In the genomic region with DNA sequence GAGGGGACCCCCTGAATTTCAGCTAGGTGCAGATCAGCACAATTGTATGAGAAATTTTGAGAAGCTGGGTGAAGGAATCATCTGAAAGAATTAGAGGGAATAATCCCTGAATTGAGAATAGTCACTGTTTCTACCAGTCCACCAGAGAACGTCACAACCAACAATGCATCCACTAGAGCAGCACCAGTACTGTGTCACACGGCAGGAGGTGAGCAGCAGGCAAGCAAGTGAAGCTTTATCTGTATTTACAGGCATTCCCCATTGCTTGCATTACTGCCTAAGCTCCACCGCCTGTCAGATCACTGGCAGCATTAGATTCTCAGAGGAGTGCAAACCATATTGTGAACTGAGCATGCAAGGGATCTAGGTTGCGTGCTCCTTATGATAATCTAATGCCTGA, we compare ENCODE assay signal across 18 cellular contexts. TPM values are rescaled to one million over a fixed set of nuclear protein-coding genes. Genes with fewer than 3 reads are reported as not detected.
DNase-seq lines count a peak whose midpoint lies in the region; ATAC-seq, FAIRE-seq and TF ChIP-seq lines count a peak whose summit lies in the region.
"Had no signal": no experiment of that assay in that cellular context is flagged by ENCODE, and none has a peak within 500 bp of the region (broad histone marks: within the 10 kb centered on the region; RNA-seq: fewer than 3 reads in every experiment).

No MANE protein-coding gene starts in this region.

- no peak overlapping the region for H3K9ac ChIP-seq in GM12878 (ENCODE audit: control insufficient read depth, insufficient read depth, low read length)
- H3K9ac ChIP-seq: BLaER1 had no signal

- no peak for TF ChIP-seq EP300 in GM12878 (IDR thresholded peaks at IDR 0.05; ENCODE audit: borderline replicate concordance in 1 of 2, control insufficient read depth in 1 of 2, low read depth in 2 of 2, low read length in 2 of 2)

- H3K4me1 ChIP-seq in GM23338 (ENCODE audit: insufficient read depth), result no peaks in the 10 kb centered on the region
- H3K4me1 ChIP-seq in GM12878 (ENCODE audit: control insufficient read depth, insufficient read depth, low read length), result no peaks in the 10 kb centered on the region
- no peaks in the 10 kb centered on the region for H3K4me1 ChIP-seq in small intestine (ENCODE audit: control insufficient read depth in 2 of 2, insufficient read depth in 1 of 2, low read depth in 1 of 2, low read length in 1 of 2)
- H3K4me1 ChIP-seq: BLaER1 had no signal

- POLR2A ChIA-PET in GM12878 (lab: Charles Lee), result no interaction called here

- CTCF ChIA-PET in GM12878 (lab: Yijun Ruan, JAX), result interaction anchor here (0.8 to 3.2 kb wide), 2 partner anchors 32 to 74 kb away, joined by 3 to 13 read pairs; no protein-coding TSS in a partner anchor

- no peak for TF ChIP-seq RAD21 in GM12878 (IDR thresholded peaks at IDR 0.05; ENCODE audit: insufficient read depth, low read depth, low read length)

- no peak for TF ChIP-seq POLR2A in GM12878 (IDR thresholded peaks at IDR 0.05; ENCODE audit: low read depth, low read length)

- H3K36me3 Mint-ChIP-seq in GM23338 (ENCODE audit: low read depth), result peaks cover 14% of the 10 kb centered on the region; the same call in 2 of the 3 replicates

- intact Hi-C loops in GM12878 (cut with micrococcal nuclease; ENCODE audit: unreplicated experiment), result no loop called here

- H4K20me1 ChIP-seq in GM23338 (replicated peaks; ENCODE audit: insufficient read depth) (no peaks in the 10 kb centered on the region; the same call in 1 of the 2 replicates), GM12878 (ENCODE audit: control insufficient read depth, insufficient read depth) (no peaks in the 10 kb centered on the region)

- RAD21 ChIA-PET in GM12878 (lab: Charles Lee; ENCODE audit: unreplicated experiment), result no interaction called here

- H3K9me3 ChIP-seq in GM12878 (replicated peaks; ENCODE audit: control insufficient read depth, insufficient read depth, low read length) (no peaks in the 10 kb centered on the region; the same call in 2 of the 3 replicates), small intestine (ENCODE audit: control insufficient read depth, low read depth) (no peaks in the 10 kb centered on the region)

- H3K9me2 ChIP-seq in GM23338 (ENCODE audit: insufficient read depth), result 0 out of 2 replicates have a peak, but pooled peaks cover 3% of the 10 kb centered on the region

- ATAC-seq in GM23338, result peak; percentile 74
- no peak for ATAC-seq in GM12878

- H3K27me3 ChIP-seq in GM23338 (ENCODE audit: insufficient read depth) (no peaks in the 10 kb centered on the region), GM12878 (replicated peaks in 1 of 2; ENCODE audit: control insufficient read depth in 2 of 2, insufficient read depth in 2 of 2, low read length in 1 of 2) (no peaks in the 10 kb centered on the region), small intestine (ENCODE audit: control insufficient read depth in 2 of 2, insufficient read depth in 2 of 2, low read length in 2 of 2) (no peaks in the 10 kb centered on the region)
- H3K27me3 ChIP-seq: BLaER1 had no signal

- no peak overlapping the region for H3K27ac Mint-ChIP-seq in GM23338
- H3K27ac Mint-ChIP-seq: CD14-positive monocyte; CD4-positive, alpha-beta memory T cell had no signal

- DNase-seq in GM23338 (ENCODE audit: low spot score) (no peak), GM12878 (ENCODE audit: low read depth, low spot score) (no peak), midbrain (lab: John Stamatoyannopoulos, UW) (peak; percentile 3), small intestine (peak; percentile 6), SW 1271 (lab: John Stamatoyannopoulos, UW) (no peak), NCI-H2107 treated with DMSO at 0.1 percent for 48 hours (lab: John Stamatoyannopoulos, UW; ENCODE audit: unreplicated experiment) (no peak)
- no peak for DNase-seq in activated CD8-positive, alpha-beta memory T cell treated with anti-CD3 and anti-CD28 coated beads, Interleukin-2, amount 50 U/mL, for 4 hours
- DNase-seq: 8988T; CD4-positive, alpha-beta memory T cell; DMS153; DMS79; GDM1; HCEC 1CT had no signal

- WGBS in GM12878 (ENCODE audit: insufficient coverage, insufficient replicate concordance, low lambda C conversion rate, missing lambda C conversion rate), result 79% methylated on average over 4 of the region's 4 CpGs
- WGBS in small intestine, 3 donors, result 90 to 94% (median 91%) methylated on average over 4 of the region's 4 CpGs

- H3K4me3 Mint-ChIP-seq in GM23338, result no peak overlapping the region
- H3K4me3 Mint-ChIP-seq: CD14-positive monocyte had no signal

- H3K27me3 Mint-ChIP-seq in GM23338 (ENCODE audit: insufficient read depth, low read depth, poor library complexity), result peaks cover 1% of the 10 kb centered on the region
- H3K27me3 Mint-ChIP-seq: CD4-positive, alpha-beta memory T cell had no signal

- BruUV-seq in GM12878 (replicated peaks; lab: Mats Ljungman, UMichigan), result no TSS peak

- H3K4me3 ChIP-seq in GM23338, result no peak overlapping the region
- H3K4me3 ChIP-seq in GM12878, result no peak overlapping the region
- H3K4me3 ChIP-seq in small intestine (ENCODE audit: low read depth in 1 of 2, low read length in 2 of 2), result no peak overlapping the region
- H3K4me3 ChIP-seq: BLaER1 had no signal

- peaks cover 11% of the 10 kb centered on the region for H3K9me3 Mint-ChIP-seq in GM23338

- no peaks in the 10 kb centered on the region for H3F3A ChIP-seq in GM23338 (replicated peaks; ENCODE audit: low read depth)

- peak; percentile 13 for FAIRE-seq in GM12878 (lab: Jason Lieb, UNC)
- FAIRE-seq in small intestine (lab: Jason Lieb, UNC), result no peak
- FAIRE-seq: GM19239 had no signal

- H3K27ac ChIP-seq in GM23338 (ENCODE audit: low read depth) (no peak overlapping the region), GM12878 (ENCODE audit: control insufficient read depth, insufficient read depth) (no peak overlapping the region), small intestine (ENCODE audit: low read depth in 1 of 2, low read length in 1 of 2) (no peak overlapping the region)
- H3K27ac ChIP-seq: BLaER1 had no signal

- H3K4me1 Mint-ChIP-seq in GM23338, result no peaks in the 10 kb centered on the region
- H3K4me1 Mint-ChIP-seq: CD14-positive monocyte had no signal

- in situ Hi-C loops in GM12878 (cut with MboI), result no loop called here

- H3K36me3 ChIP-seq in GM23338 (ENCODE audit: insufficient read depth), result no peaks in the 10 kb centered on the region
- no peaks in the 10 kb centered on the region; a peak in 1 of 4 replicates for H3K36me3 ChIP-seq in GM12878 (ENCODE audit: control insufficient read depth in 2 of 2, insufficient read depth in 2 of 2, low read length in 1 of 2)
- no peaks in the 10 kb centered on the region for H3K36me3 ChIP-seq in small intestine (ENCODE audit: control insufficient read depth in 2 of 2, insufficient read depth in 2 of 2, low read length in 2 of 2)

- SMC1A ChIA-PET in GM12878 (lab: Charles Lee; ENCODE audit: uncharacterized antibody, unreplicated experiment), result no interaction called here

- no peak for TF ChIP-seq CTCF in GM23338 (conservative IDR thresholded peaks at IDR 0.05; ENCODE audit: low read depth in 2 of 2)
- no peak for TF ChIP-seq CTCF in GM12878 (IDR thresholded peaks at IDR 0.05 in 2 of 3, conservative IDR thresholded peaks at IDR 0.05 in 1 of 3; ENCODE audit: control insufficient read depth in 2 of 3, extremely low read depth in 1 of 3, insufficient read depth in 1 of 3, low read depth in 3 of 3, low read length in 3 of 3)

- H2AFZ ChIP-seq in GM23338 (no peak overlapping the region), GM12878 (ENCODE audit: control insufficient read depth, low read depth, low read length) (no peak overlapping the region)

- no peak overlapping the region for H3K4me2 ChIP-seq in GM23338
- no peak overlapping the region for H3K4me2 ChIP-seq in GM12878 (ENCODE audit: control insufficient read depth, insufficient read depth)
- H3K4me2 ChIP-seq: BLaER1 had no signal

- H3K79me2 ChIP-seq in GM23338 (replicated peaks; ENCODE audit: insufficient read depth), result no peaks in the 10 kb centered on the region; the same call in 1 of the 2 replicates
- no peaks in the 10 kb centered on the region for H3K79me2 ChIP-seq in GM12878 (ENCODE audit: control insufficient read depth, insufficient read depth, low read length)

RNA-seq across cellular contexts. Expression of a gene that starts 40.7 kb away (rescaled TPM):
- 0.19 and 0.52 TPM in 2 replicates for total RNA-seq in GM23338 (2014; rRNA removed; shearing (Covaris generic))
- 0.16 and 0.19 TPM in 2 replicates for polyA plus RNA-seq in GM23338 (2016; fragmentation: Nextera tagmentation; extraction: Ambion mirVana)
- not detected in 2 replicates for total RNA-seq in GM12878 (2013; cell fraction: nucleolus; rRNA removed)
- 0.05 and 0.11 TPM in 2 replicates for total RNA-seq in GM12878 (2014; rRNA removed)
- 0.04 and 0.05 TPM in 2 replicates for total RNA-seq in GM12878 (2014; rRNA removed; fragmentation: Illumina TruSeq; extraction: Trizol)
- total RNA-seq in GM12878 (2021), result 0.05 and 0.08 TPM in 2 replicates
- 0.16 TPM for polyA plus RNA-seq in GM12878 (2011; ENCODE audit: low read depth)
- not detected in 2 replicates for polyA plus RNA-seq in GM12878 (2011; rRNA removed)
- 0.01 and 0.02 TPM in 2 replicates for polyA plus RNA-seq in GM12878 (2011; cell fraction: cytosol; rRNA removed)
- 0.03 TPM in 2 replicates for polyA plus RNA-seq in GM12878 (2011; cell fraction: nucleus; rRNA removed)
- 0.13 and 0.16 TPM in 2 replicates for polyA plus RNA-seq in GM12878 (2012)
- 0.04 and 0.05 TPM in 2 replicates for polyA plus RNA-seq in GM12878 (2014; fragmentation: Illumina TruSeq; extraction: Trizol)
- under 1 TPM; 0.02 TPM for polyA plus RNA-seq in GM12878 (2014; fragmentation: Nextera tagmentation; extraction: Ambion mirVana)
- 0.04 and 0.06 TPM in 2 replicates for polyA plus RNA-seq in GM12878 (2014; rRNA removed)
- under 1 TPM; 0.04 to 0.08 TPM for polyA plus RNA-seq in GM12878 (2016; fragmentation: Nextera tagmentation; extraction: Ambion mirVana)
- polyA minus RNA-seq in GM12878 (2011; rRNA and poly(A)+ RNA removed), result under 0.01 TPM in 1 of 2 replicates, not detected in the other
- polyA minus RNA-seq in GM12878 (2011; cell fraction: cytosol; rRNA and poly(A)+ RNA removed), result not detected in 2 replicates
- not detected in 2 replicates for polyA minus RNA-seq in GM12878 (2011; cell fraction: nucleus; rRNA and poly(A)+ RNA removed)
- under 1 TPM in 1 of 3 donors, not detected in 2; 0.16 TPM for polyA plus RNA-seq in small intestine
- total RNA-seq: A673, HT-29 had no signal
- polyA plus RNA-seq: CD14-positive monocyte had no signal

RNA-seq across cellular contexts. Expression of a gene that starts 56.7 kb away (rescaled TPM):
- 15.0 and 16.8 TPM in 2 replicates for total RNA-seq in GM23338 (2014; rRNA removed; shearing (Covaris generic))
- polyA plus RNA-seq in GM23338 (2016; fragmentation: Nextera tagmentation; extraction: Ambion mirVana), result 6.0 and 7.2 TPM in 2 replicates
- 22.1 and 26.1 TPM in 2 replicates for total RNA-seq in GM12878 (2013; cell fraction: nucleolus; rRNA removed)
- total RNA-seq in GM12878 (2014; rRNA removed), result 5.0 TPM in 2 replicates
- 3.5 and 3.6 TPM in 2 replicates for total RNA-seq in GM12878 (2014; rRNA removed; fragmentation: Illumina TruSeq; extraction: Trizol)
- 4.8 and 5.3 TPM in 2 replicates for total RNA-seq in GM12878 (2021)
- 1.8 TPM for polyA plus RNA-seq in GM12878 (2011; ENCODE audit: low read depth)
- polyA plus RNA-seq in GM12878 (2011; rRNA removed), result 3.5 and 6.2 TPM in 2 replicates
- 7.0 and 7.7 TPM in 2 replicates for polyA plus RNA-seq in GM12878 (2011; cell fraction: cytosol; rRNA removed)
- 18.3 and 19.8 TPM in 2 replicates for polyA plus RNA-seq in GM12878 (2011; cell fraction: nucleus; rRNA removed)
- polyA plus RNA-seq in GM12878 (2012), result 6.2 and 7.2 TPM in 2 replicates
- 3.8 TPM in 2 replicates for polyA plus RNA-seq in GM12878 (2014; fragmentation: Illumina TruSeq; extraction: Trizol)
- polyA plus RNA-seq in GM12878 (2014; fragmentation: Nextera tagmentation; extraction: Ambion mirVana), result under 1 TPM; 0.47 to 0.57 TPM
- polyA plus RNA-seq in GM12878 (2014; rRNA removed), result 5.0 and 5.6 TPM in 2 replicates
- 1 to 10 TPM; 4.3 to 7.2 TPM for polyA plus RNA-seq in GM12878 (2016; fragmentation: Nextera tagmentation; extraction: Ambion mirVana)
- 4.7 and 10.1 TPM in 2 replicates for polyA minus RNA-seq in GM12878 (2011; rRNA and poly(A)+ RNA removed)
- 2.2 and 3.1 TPM in 2 replicates for polyA minus RNA-seq in GM12878 (2011; cell fraction: cytosol; rRNA and poly(A)+ RNA removed)
- 12.8 and 18.7 TPM in 2 replicates for polyA minus RNA-seq in GM12878 (2011; cell fraction: nucleus; rRNA and poly(A)+ RNA removed)
- 10 to 100 TPM; 18.5 to 23.5 (median 23.2) TPM for polyA plus RNA-seq in small intestine

Comparison
In these comparisons a context has a peak if more than half of its experiments do, and no peak if none do; other contexts are left out.
1. DNase-seq: peak in midbrain (single experiment) and small intestine (single experiment); none in GM23338 (single experiment), GM12878 (single experiment), activated CD8-positive, alpha-beta memory T cell treated with anti-CD3 and anti-CD28 coated beads, Interleukin-2, amount 50 U/mL, for 4 hours (single experiment), SW 1271 (0 of 2) and NCI-H2107 treated with DMSO at 0.1 percent for 48 hours (single experiment).